ENCODE assay signal across 11 cellular contexts in the genomic region with DNA sequence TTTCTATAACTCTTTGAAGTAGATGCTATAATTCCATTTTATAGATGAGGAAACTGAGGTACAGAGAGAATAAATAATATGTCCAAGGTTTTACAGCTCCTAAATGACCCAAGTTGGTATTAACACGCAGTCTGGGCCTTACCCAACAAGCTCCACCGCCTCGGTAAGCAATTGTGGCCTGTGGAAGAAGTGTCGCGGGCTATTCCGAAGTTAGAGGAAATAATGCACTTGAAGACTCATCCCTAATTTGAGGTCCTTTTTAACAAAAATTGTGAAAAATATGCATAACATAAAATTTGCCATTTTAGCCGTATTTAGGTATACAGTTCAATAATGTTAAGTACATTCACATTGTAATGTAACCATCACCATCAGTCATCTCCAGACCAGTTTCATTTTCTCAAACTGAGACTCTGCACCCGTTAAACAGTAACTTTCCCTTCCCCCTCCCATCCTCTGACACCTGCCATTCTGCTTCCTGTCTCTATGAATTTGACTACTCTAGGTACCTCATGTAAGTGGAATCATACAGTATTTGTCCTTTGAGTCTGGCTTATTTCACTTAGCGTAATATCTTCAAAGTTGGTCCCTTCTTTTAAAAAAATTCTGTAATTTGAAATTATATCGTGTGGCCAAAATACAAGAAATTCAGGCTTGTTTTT. TPM values are rescaled to one million over a fixed set of nuclear protein-coding genes. Genes with fewer than 3 reads are reported as not detected.
DNase-seq lines count a peak whose midpoint lies in the region; ATAC-seq lines count a peak whose summit lies in the region.
"Had no signal": no experiment of that assay in that cellular context is flagged by ENCODE, and none has a peak within 500 bp of the region (broad histone marks: within the 10 kb centered on the region; RNA-seq: fewer than 3 reads in every experiment).

No MANE protein-coding gene starts in this region.

- CTCF ChIA-PET in activated CD4-positive, alpha-beta T cell treated with anti-CD3 and anti-CD28 coated beads for 36 hours (lab: Charles Lee) = interaction anchor here (0.9 to 2.1 kb wide), 4 partner anchors 9 to 37 kb away, joined by 3 to 6 read pairs (median 4); a partner anchor contains a TSS

- no peaks in the 10 kb centered on the region for H3K27me3 Mint-ChIP-seq in activated CD4-positive, alpha-beta T cell treated with anti-CD3 and anti-CD28 coated beads for 36 hours

- no peak overlapping the region for H3K4me3 Mint-ChIP-seq in activated CD4-positive, alpha-beta T cell treated with anti-CD3 and anti-CD28 coated beads for 36 hours

- H3K27ac Mint-ChIP-seq in activated CD4-positive, alpha-beta T cell treated with anti-CD3 and anti-CD28 coated beads for 36 hours = peak overlapping the region; percentile 73

- no peaks in the 10 kb centered on the region for H3K9me3 Mint-ChIP-seq in activated CD4-positive, alpha-beta T cell treated with anti-CD3 and anti-CD28 coated beads for 36 hours (ENCODE audit: low read depth)

- H3K36me3 Mint-ChIP-seq in activated CD4-positive, alpha-beta T cell treated with anti-CD3 and anti-CD28 coated beads for 36 hours (ENCODE audit: low read depth) = peaks cover 67% of the 10 kb centered on the region

- POLR2A ChIA-PET in activated CD4-positive, alpha-beta T cell treated with anti-CD3 and anti-CD28 coated beads for 36 hours (lab: Charles Lee) = interaction anchor here (1.3 kb wide), 1 partner anchor 17 kb away, joined by 5 read pairs; no protein-coding TSS in a partner anchor

- peaks cover 22% of the 10 kb centered on the region for H3K4me1 Mint-ChIP-seq in activated CD4-positive, alpha-beta T cell treated with anti-CD3 and anti-CD28 coated beads for 36 hours

- ATAC-seq in activated CD4-positive, alpha-beta T cell treated with anti-CD3 and anti-CD28 coated beads for 36 hours = peak; percentile 100
- ATAC-seq in GM21619 (IDR thresholded peaks at IDR 0.05; ENCODE audit: unreplicated experiment) = peak; percentile 69
- ATAC-seq in HG03469 (IDR thresholded peaks at IDR 0.05; ENCODE audit: unreplicated experiment) = peak; percentile 45

- intact Hi-C loops in activated CD4-positive, alpha-beta T cell treated with anti-CD3 and anti-CD28 coated beads for 36 hours (cut with DNase I, micrococcal nuclease) = loop anchor here in 1 of 2 experiments (1.0 to 2.0 kb wide), 2 partner anchors 18 to 37 kb away; a partner anchor contains a TSS
- intact Hi-C loops in posterior vena cava (cut with DNase I) = no loop called here

- peak; percentile 61 for DNase-seq in activated CD4-positive, alpha-beta T cell treated with anti-CD3 and anti-CD28 coated beads for 36 hours
- no peak for DNase-seq in activated CD4-positive, alpha-beta T cell treated with anti-CD3 and anti-CD28 coated beads for 1 hour
- DNase-seq in posterior vena cava (ENCODE audit: low spot score) (peak; percentile 19), DMS153 (lab: John Stamatoyannopoulos, UW) (no peak), RPMI8226 (no peak), DMS79 treated with DMSO at 0.1 percent for 48 hours (lab: John Stamatoyannopoulos, UW) (no peak)
- DNase-seq: 8988T; NCI-H1048; stimulated activated CD4-positive, alpha-beta T cell treated with anti-CD3 and anti-CD28 coated beads, Interleukin-4, amount 100 ng/mL, for 4 hours had no signal

RNA-seq across cellular contexts. Expression of a gene that starts 18.2 kb away (rescaled TPM):
- 100 to 1,000 TPM; 129 to 135 TPM for total RNA-seq in activated CD4-positive, alpha-beta T cell treated with anti-CD3 and anti-CD28 coated beads for 36 hours
- total RNA-seq in posterior vena cava = 10 to 100 TPM; 84.2 to 90.6 TPM

RNA-seq across cellular contexts. Expression of a gene that starts 36.1 kb away (rescaled TPM):
- total RNA-seq in activated CD4-positive, alpha-beta T cell treated with anti-CD3 and anti-CD28 coated beads for 36 hours = 1 to 10 TPM in 1 of 2 experiments, under 1 TPM in 1; 0.91 to 1.2 TPM
- total RNA-seq in posterior vena cava = 1 to 10 TPM; 5.1 to 6.7 TPM

Comparison
In these comparisons a context has a peak if more than half of its experiments do, and no peak if none do; other contexts are left out.
1. DNase-seq: peak in activated CD4-positive, alpha-beta T cell treated with anti-CD3 and anti-CD28 coated beads for 36 hours (single experiment) and posterior vena cava (single experiment); none in activated CD4-positive, alpha-beta T cell treated with anti-CD3 and anti-CD28 coated beads for 1 hour (single experiment), DMS153 (single experiment), RPMI8226 (single experiment) and DMS79 treated with DMSO at 0.1 percent for 48 hours (single experiment).
2. ATAC-seq: peak in every context shown above with its lines; median percentile 100 in activated CD4-positive, alpha-beta T cell treated with anti-CD3 and anti-CD28 coated beads for 36 hours; 69 in GM21619; 45 in HG03469.